Comparison of ENCODE assay signal across 9 cellular contexts in the genomic region with DNA sequence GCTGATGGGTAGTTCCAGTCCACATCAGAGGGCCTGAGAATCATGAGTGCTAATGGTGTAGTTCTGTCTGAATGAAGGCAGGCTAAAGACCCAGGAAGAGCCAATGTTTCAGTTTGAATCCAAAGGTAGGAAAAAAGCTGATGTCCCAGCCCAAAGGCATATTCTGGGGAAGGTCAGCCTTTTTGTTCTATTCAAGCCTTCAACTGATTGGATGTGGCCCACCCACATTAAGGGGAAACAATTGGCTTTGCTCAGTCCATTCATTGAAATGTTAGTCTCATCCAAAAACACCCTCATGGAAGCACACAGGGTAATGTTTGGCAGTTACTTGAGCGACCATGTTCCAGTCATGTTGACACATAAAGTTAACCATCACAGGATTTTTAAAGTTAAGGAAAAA. TPM values are rescaled to one million over a fixed set of nuclear protein-coding genes. Genes with fewer than 3 reads are reported as not detected.
"Had no signal": no experiment of that assay in that cellular context is flagged by ENCODE, and none has a peak within 500 bp of the region (broad histone marks: within the 10 kb centered on the region; RNA-seq: fewer than 3 reads in every experiment).

No MANE protein-coding gene starts in this region.

- ATAC-seq: HepG2 had no signal

- H3K4me1 Mint-ChIP-seq: IgD-negative memory B cell had no signal

- FAIRE-seq: HepG2, HTR-8/SVneo had no signal

- H3K4me3 Mint-ChIP-seq: IgD-negative memory B cell had no signal

- H3K4me2 ChIP-seq: KMS-11 had no signal

- H3K9ac ChIP-seq: KMS-11 had no signal

- H3K27ac ChIP-seq: HL-60, KMS-11 had no signal

- DNase-seq: IMR-90, KBM-7, KG1 had no signal

RNA-seq across cellular contexts. Expression of a gene that starts 25.9 kb away (rescaled TPM):
- total RNA-seq: HT-29 had no signal
